1 cellular context compared by ENCODE assay signal in the genomic region with DNA sequence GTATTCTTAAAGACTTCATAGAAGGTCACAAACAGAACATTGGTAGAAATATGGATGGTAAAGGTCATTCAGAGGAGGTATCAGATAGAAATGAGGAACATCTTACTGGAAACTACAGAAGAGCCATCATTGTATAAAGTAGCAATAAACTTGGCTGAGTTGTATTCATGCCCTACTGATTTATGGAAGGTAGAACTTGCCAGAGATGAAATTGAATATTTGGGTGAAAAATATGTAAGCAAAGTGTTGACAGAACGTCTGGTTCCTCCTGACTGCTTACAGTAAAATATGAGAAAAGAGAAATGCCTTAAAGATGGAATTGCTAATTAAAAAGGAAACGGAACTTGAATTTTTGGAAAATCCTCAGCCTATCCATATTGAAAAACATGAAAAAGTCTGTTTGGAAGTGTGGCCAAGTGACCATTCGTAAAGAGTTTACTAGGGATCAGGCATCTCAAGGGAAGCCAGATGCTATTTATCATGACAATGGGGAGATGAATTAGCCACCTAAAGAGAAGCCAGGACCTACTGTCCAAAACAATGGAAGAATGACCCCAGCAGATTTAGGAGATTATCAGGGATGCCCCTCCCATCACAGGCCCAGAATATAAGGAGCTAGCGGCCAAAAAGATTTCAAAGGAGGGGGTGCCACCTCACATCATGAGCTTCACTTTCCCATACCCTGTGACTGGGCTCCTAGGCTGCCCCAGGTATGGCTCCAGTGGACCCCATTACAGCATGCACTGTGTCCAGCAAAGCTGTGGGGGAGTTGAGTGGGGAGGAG.
TF ChIP-seq lines count a peak whose summit lies in the region.

No MANE protein-coding gene starts in this region.

TF ChIP-seq in WTC11, 78 proteins besides CTCF, POLR2A, EP300 and RAD21 (continued from another document):
- TF ChIP-seq, protein P1, sequence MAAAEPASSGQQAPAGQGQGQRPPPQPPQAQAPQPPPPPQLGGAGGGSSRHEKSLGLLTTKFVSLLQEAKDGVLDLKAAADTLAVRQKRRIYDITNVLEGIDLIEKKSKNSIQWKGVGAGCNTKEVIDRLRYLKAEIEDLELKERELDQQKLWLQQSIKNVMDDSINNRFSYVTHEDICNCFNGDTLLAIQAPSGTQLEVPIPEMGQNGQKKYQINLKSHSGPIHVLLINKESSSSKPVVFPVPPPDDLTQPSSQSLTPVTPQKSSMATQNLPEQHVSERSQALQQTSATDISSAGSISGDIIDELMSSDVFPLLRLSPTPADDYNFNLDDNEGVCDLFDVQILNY (CRISPR knock-in tag; IDR thresholded peaks at IDR 0.05): no peak
- TF ChIP-seq ZNF671 (CRISPR knock-in tag; IDR thresholded peaks at IDR 0.05): 0 out of 2 replicates have a peak, but pooled peaks have one; percentile 59
- TF ChIP-seq, protein P2, sequence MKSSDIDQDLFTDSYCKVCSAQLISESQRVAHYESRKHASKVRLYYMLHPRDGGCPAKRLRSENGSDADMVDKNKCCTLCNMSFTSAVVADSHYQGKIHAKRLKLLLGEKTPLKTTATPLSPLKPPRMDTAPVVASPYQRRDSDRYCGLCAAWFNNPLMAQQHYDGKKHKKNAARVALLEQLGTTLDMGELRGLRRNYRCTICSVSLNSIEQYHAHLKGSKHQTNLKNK (CRISPR knock-in tag; IDR thresholded peaks at IDR 0.05): no peak
- TF ChIP-seq, protein P3, sequence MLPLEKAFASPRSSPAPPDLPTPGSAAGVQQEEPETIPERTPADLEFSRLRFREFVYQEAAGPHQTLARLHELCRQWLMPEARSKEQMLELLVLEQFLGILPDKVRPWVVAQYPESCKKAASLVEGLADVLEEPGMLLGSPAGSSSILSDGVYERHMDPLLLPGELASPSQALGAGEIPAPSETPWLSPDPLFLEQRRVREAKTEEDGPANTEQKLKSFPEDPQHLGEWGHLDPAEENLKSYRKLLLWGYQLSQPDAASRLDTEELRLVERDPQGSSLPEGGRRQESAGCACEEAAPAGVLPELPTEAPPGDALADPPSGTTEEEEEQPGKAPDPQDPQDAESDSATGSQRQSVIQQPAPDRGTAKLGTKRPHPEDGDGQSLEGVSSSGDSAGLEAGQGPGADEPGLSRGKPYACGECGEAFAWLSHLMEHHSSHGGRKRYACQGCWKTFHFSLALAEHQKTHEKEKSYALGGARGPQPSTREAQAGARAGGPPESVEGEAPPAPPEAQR (CRISPR knock-in tag; IDR thresholded peaks at IDR 0.05): peak; percentile 66; the same call in 1 of the 2 replicates
- TF ChIP-seq, protein P4, sequence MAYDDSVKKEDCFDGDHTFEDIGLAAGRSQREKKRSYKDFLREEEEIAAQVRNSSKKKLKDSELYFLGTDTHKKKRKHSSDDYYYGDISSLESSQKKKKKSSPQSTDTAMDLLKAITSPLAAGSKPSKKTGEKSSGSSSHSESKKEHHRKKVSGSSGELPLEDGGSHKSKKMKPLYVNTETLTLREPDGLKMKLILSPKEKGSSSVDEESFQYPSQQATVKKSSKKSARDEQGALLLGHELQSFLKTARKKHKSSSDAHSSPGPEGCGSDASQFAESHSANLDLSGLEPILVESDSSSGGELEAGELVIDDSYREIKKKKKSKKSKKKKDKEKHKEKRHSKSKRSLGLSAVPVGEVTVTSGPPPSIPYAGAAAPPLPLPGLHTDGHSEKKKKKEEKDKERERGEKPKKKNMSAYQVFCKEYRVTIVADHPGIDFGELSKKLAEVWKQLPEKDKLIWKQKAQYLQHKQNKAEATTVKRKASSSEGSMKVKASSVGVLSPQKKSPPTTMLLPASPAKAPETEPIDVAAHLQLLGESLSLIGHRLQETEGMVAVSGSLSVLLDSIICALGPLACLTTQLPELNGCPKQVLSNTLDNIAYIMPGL (CRISPR knock-in tag; IDR thresholded peaks at IDR 0.05): no peak
TF ChIP-seq in WTC11: peak in this region for 4.
